Comparison of ENCODE assay signal across 1 cellular context in the genomic region with DNA sequence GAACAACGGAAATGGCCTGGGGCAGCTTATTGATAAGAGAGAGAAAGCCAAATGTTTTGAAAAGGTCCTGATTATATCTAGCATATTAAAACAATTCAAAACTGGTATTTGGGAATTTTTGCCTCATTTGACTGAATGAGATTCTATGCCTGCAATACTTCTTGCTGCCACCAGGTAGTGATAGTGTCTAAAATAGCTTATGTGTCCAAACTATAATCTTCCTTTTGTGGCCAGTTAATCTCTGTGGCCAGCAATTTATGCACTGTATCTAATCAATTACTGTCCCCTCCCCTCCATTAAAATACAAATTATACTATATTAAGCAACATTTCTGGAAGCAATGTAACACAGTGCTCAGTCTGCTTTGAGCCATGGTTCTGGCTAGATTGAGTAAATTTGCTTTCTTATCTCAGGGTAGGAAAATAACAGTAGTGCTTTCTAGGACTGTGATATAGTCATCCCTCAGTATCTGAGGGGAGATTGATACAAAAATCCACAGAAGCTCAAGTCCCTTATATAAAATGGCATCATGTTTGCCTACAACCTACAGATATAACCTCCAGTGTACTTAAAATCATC.
TF ChIP-seq lines count a peak whose summit lies in the region.

No MANE protein-coding gene starts in this region.

TF ChIP-seq in SK-N-SH treated with all-trans-retinoic acid at 6 μM for 48 hours, 23 proteins besides CTCF, POLR2A, EP300 and RAD21 (continued from another document):
- TF ChIP-seq, protein P1, sequence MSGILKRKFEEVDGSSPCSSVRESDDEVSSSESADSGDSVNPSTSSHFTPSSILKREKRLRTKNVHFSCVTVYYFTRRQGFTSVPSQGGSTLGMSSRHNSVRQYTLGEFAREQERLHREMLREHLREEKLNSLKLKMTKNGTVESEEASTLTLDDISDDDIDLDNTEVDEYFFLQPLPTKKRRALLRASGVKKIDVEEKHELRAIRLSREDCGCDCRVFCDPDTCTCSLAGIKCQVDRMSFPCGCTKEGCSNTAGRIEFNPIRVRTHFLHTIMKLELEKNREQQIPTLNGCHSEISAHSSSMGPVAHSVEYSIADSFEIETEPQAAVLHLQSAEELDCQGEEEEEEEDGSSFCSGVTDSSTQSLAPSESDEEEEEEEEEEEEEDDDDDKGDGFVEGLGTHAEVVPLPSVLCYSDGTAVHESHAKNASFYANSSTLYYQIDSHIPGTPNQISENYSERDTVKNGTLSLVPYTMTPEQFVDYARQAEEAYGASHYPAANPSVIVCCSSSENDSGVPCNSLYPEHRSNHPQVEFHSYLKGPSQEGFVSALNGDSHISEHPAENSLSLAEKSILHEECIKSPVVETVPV (CRISPR knock-in tag; IDR thresholded peaks at IDR 0.05): no peak
- TF ChIP-seq, protein P2, sequence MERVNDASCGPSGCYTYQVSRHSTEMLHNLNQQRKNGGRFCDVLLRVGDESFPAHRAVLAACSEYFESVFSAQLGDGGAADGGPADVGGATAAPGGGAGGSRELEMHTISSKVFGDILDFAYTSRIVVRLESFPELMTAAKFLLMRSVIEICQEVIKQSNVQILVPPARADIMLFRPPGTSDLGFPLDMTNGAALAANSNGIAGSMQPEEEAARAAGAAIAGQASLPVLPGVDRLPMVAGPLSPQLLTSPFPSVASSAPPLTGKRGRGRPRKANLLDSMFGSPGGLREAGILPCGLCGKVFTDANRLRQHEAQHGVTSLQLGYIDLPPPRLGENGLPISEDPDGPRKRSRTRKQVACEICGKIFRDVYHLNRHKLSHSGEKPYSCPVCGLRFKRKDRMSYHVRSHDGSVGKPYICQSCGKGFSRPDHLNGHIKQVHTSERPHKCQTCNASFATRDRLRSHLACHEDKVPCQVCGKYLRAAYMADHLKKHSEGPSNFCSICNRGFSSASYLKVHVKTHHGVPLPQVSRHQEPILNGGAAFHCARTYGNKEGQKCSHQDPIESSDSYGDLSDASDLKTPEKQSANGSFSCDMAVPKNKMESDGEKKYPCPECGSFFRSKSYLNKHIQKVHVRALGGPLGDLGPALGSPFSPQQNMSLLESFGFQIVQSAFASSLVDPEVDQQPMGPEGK (CRISPR knock-in tag; IDR thresholded peaks at IDR 0.05; ENCODE audit: borderline replicate concordance): no peak
